Comparison of ENCODE assay signal across 1 cellular context in the genomic region with DNA sequence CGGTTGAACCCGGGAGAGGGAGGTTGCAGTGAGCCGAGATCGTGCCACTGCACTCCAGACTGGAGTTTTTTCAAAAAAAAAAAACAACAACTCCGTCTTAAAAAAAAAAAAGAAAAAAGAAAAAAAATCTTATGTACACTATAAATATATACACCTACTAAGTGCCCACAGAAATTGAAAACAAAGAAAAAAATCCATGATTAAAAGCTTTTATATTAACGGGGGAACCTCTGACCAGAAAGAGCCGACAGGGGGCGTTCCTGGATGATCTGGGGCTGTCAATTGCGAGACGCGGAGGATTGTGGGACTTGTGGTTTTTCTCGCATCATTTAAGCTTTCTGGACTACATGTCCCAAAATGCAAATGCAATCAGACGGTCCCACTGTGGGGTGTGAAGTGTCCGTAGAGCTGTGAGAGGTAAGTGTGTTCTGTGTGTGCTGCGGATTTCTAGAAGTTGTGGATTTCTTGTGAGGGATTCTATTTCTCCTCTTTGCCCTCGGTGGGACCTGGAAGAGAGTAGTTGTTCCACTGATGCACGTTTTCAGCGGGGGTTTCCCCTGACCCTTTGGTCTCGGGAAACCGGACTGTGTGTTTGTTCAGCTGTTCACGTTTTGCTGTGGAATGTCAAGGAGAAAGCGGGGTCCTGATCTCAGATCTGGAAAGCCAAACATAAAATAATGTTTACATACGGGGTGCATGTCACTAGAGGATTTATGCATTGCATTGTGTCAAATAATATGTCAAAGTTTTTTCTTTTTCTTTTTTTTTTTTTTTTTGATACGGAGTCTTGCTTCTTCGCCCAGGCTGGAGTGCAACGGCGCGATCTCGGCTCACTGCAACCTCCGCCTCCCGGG.
TF ChIP-seq lines count a peak whose summit lies in the region.

A gene with protein sequence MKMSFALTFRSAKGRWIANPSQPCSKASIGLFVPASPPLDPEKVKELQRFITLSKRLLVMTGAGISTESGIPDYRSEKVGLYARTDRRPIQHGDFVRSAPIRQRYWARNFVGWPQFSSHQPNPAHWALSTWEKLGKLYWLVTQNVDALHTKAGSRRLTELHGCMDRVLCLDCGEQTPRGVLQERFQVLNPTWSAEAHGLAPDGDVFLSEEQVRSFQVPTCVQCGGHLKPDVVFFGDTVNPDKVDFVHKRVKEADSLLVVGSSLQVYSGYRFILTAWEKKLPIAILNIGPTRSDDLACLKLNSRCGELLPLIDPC (plus strand): TSS at position 360 of the 854 bp plus-strand sequence. CDS start 1,241 bp downstream, outside the sequence.

TF ChIP-seq in HepG2, 621 proteins besides CTCF, POLR2A, EP300 and RAD21 (continued from another document and continues in another):
- TF ChIP-seq, protein P1, sequence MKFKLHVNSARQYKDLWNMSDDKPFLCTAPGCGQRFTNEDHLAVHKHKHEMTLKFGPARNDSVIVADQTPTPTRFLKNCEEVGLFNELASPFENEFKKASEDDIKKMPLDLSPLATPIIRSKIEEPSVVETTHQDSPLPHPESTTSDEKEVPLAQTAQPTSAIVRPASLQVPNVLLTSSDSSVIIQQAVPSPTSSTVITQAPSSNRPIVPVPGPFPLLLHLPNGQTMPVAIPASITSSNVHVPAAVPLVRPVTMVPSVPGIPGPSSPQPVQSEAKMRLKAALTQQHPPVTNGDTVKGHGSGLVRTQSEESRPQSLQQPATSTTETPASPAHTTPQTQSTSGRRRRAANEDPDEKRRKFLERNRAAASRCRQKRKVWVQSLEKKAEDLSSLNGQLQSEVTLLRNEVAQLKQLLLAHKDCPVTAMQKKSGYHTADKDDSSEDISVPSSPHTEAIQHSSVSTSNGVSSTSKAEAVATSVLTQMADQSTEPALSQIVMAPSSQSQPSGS (CRISPR knock-in tag; IDR thresholded peaks at IDR 0.05) = peak; percentile 43; the same call in 1 of the 2 replicates
- TF ChIP-seq, protein P2, sequence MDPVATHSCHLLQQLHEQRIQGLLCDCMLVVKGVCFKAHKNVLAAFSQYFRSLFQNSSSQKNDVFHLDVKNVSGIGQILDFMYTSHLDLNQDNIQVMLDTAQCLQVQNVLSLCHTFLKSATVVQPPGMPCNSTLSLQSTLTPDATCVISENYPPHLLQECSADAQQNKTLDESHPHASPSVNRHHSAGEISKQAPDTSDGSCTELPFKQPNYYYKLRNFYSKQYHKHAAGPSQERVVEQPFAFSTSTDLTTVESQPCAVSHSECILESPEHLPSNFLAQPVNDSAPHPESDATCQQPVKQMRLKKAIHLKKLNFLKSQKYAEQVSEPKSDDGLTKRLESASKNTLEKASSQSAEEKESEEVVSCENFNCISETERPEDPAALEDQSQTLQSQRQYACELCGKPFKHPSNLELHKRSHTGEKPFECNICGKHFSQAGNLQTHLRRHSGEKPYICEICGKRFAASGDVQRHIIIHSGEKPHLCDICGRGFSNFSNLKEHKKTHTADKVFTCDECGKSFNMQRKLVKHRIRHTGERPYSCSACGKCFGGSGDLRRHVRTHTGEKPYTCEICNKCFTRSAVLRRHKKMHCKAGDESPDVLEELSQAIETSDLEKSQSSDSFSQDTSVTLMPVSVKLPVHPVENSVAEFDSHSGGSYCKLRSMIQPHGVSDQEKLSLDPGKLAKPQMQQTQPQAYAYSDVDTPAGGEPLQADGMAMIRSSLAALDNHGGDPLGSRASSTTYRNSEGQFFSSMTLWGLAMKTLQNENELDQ (CRISPR knock-in tag; IDR thresholded peaks at IDR 0.05; ENCODE audit: borderline replicate concordance) = no peak
- TF ChIP-seq KDM5A (IDR thresholded peaks at IDR 0.05; ENCODE audit: borderline replicate concordance, low read length) = no peak
- no peak for TF ChIP-seq FOXP1 (IDR thresholded peaks at IDR 0.05)
- no peak for TF ChIP-seq FOXP1 (CRISPR knock-in tag; IDR thresholded peaks at IDR 0.05)
- no peak for TF ChIP-seq KLF6 (CRISPR knock-in tag; IDR thresholded peaks at IDR 0.05)
- TF ChIP-seq NCOA2 (CRISPR knock-in tag; IDR thresholded peaks at IDR 0.05) = 0 out of 2 replicates have a peak, but pooled peaks have one; percentile 34
- no peak for TF ChIP-seq ZFP1 (CRISPR knock-in tag; IDR thresholded peaks at IDR 0.05)
- peak; percentile 74 for TF ChIP-seq NR2C2 (CRISPR knock-in tag; IDR thresholded peaks at IDR 0.05; ENCODE audit: borderline replicate concordance)
- TF ChIP-seq FOSL2 (CRISPR knock-in tag; IDR thresholded peaks at IDR 0.05) = peak; percentile 40; the same call in 1 of the 2 replicates
- TF ChIP-seq NFIC (IDR thresholded peaks at IDR 0.05; ENCODE audit: low read length) = peak; percentile 61; the same call in 1 of the 2 replicates
- TF ChIP-seq, protein P3, sequence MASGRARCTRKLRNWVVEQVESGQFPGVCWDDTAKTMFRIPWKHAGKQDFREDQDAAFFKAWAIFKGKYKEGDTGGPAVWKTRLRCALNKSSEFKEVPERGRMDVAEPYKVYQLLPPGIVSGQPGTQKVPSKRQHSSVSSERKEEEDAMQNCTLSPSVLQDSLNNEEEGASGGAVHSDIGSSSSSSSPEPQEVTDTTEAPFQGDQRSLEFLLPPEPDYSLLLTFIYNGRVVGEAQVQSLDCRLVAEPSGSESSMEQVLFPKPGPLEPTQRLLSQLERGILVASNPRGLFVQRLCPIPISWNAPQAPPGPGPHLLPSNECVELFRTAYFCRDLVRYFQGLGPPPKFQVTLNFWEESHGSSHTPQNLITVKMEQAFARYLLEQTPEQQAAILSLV (CRISPR knock-in tag; IDR thresholded peaks at IDR 0.05; ENCODE audit: borderline replicate concordance) = 0 out of 2 replicates have a peak, but pooled peaks have one; percentile 45
- TF ChIP-seq, protein P4, sequence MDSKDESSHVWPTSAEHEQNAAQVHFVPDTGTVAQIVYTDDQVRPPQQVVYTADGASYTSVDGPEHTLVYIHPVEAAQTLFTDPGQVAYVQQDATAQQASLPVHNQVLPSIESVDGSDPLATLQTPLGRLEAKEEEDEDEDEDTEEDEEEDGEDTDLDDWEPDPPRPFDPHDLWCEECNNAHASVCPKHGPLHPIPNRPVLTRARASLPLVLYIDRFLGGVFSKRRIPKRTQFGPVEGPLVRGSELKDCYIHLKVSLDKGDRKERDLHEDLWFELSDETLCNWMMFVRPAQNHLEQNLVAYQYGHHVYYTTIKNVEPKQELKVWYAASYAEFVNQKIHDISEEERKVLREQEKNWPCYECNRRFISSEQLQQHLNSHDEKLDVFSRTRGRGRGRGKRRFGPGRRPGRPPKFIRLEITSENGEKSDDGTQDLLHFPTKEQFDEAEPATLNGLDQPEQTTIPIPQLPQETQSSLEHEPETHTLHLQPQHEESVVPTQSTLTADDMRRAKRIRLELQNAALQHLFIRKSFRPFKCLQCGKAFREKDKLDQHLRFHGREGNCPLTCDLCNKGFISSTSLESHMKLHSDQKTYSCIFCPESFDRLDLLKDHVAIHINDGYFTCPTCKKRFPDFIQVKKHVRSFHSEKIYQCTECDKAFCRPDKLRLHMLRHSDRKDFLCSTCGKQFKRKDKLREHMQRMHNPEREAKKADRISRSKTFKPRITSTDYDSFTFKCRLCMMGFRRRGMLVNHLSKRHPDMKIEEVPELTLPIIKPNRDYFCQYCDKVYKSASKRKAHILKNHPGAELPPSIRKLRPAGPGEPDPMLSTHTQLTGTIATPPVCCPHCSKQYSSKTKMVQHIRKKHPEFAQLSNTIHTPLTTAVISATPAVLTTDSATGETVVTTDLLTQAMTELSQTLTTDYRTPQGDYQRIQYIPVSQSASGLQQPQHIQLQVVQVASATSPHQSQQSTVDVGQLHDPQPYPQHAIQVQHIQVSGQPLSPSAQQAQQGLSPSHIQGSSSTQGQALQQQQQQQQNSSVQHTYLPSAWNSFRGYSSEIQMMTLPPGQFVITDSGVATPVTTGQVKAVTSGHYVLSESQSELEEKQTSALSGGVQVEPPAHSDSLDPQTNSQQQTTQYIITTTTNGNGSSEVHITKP (CRISPR knock-in tag; IDR thresholded peaks at IDR 0.05; ENCODE audit: low read depth) = peak; percentile 99
- no peak for TF ChIP-seq REL (CRISPR knock-in tag; conservative IDR thresholded peaks at IDR 0.05)
- TF ChIP-seq SKI (IDR thresholded peaks at IDR 0.05; ENCODE audit: partially characterized antibody) = peak; percentile 39
- TF ChIP-seq ZNF724P (CRISPR knock-in tag; IDR thresholded peaks at IDR 0.05; ENCODE audit: borderline replicate concordance) = no peak
- peak; percentile 60; the same call in 1 of the 2 replicates for TF ChIP-seq MED1 (CRISPR knock-in tag; IDR thresholded peaks at IDR 0.05)
- TF ChIP-seq HIVEP1 (CRISPR knock-in tag; IDR thresholded peaks at IDR 0.05) = 0 out of 2 replicates have a peak, but pooled peaks have one; percentile 41
- no peak for TF ChIP-seq FOXO1 (CRISPR knock-in tag; IDR thresholded peaks at IDR 0.05)
- TF ChIP-seq ZKSCAN5 (CRISPR knock-in tag; IDR thresholded peaks at IDR 0.05) = no peak
- TF ChIP-seq KLF13 (CRISPR knock-in tag; IDR thresholded peaks at IDR 0.05) = no peak
- TF ChIP-seq, protein P5, sequence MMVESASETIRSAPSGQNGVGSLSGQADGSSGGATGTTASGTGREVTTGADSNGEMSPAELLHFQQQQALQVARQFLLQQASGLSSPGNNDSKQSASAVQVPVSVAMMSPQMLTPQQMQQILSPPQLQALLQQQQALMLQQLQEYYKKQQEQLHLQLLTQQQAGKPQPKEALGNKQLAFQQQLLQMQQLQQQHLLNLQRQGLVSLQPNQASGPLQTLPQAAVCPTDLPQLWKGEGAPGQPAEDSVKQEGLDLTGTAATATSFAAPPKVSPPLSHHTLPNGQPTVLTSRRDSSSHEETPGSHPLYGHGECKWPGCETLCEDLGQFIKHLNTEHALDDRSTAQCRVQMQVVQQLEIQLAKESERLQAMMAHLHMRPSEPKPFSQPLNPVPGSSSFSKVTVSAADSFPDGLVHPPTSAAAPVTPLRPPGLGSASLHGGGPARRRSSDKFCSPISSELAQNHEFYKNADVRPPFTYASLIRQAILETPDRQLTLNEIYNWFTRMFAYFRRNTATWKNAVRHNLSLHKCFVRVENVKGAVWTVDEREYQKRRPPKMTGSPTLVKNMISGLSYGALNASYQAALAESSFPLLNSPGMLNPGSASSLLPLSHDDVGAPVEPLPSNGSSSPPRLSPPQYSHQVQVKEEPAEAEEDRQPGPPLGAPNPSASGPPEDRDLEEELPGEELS (CRISPR knock-in tag; IDR thresholded peaks at IDR 0.05) = no peak
- TF ChIP-seq ZNF205 (CRISPR knock-in tag; IDR thresholded peaks at IDR 0.05) = no peak
- TF ChIP-seq SPEN (CRISPR knock-in tag; IDR thresholded peaks at IDR 0.05; ENCODE audit: low read depth) = 0 out of 2 replicates have a peak, but pooled peaks have one; percentile 24
- peak; percentile 52; the same call in 1 of the 2 replicates for TF ChIP-seq BORCS8-MEF2B (CRISPR knock-in tag; IDR thresholded peaks at IDR 0.05)
- no peak for TF ChIP-seq XBP1 (CRISPR knock-in tag; IDR thresholded peaks at IDR 0.05)
- peak; percentile 66; the same call in 1 of the 2 replicates for TF ChIP-seq ZNF350 (CRISPR knock-in tag; IDR thresholded peaks at IDR 0.05; ENCODE audit: borderline replicate concordance, low read depth)
- peak; percentile 35; the same call in 1 of the 2 replicates for TF ChIP-seq SMC3 (IDR thresholded peaks at IDR 0.05; ENCODE audit: low read length)
- no peak for TF ChIP-seq ZNF619 (CRISPR knock-in tag; IDR thresholded peaks at IDR 0.05)
- peak; percentile 56 for TF ChIP-seq ERF (CRISPR knock-in tag; IDR thresholded peaks at IDR 0.05)
- TF ChIP-seq CREB1 (IDR thresholded peaks at IDR 0.05) = peak; percentile 9; the same call in 1 of the 2 replicates
- peak; percentile 86 for TF ChIP-seq CREB1 (CRISPR knock-in tag; IDR thresholded peaks at IDR 0.05)
- TF ChIP-seq NR2F1 (CRISPR knock-in tag; IDR thresholded peaks at IDR 0.05) = peak in 1 of 2 experiments; percentile 73; a peak in 2 of 4 replicates
- TF ChIP-seq SP4 (CRISPR knock-in tag; IDR thresholded peaks at IDR 0.05) = peak; percentile 59
- TF ChIP-seq CEBPG (CRISPR knock-in tag; IDR thresholded peaks at IDR 0.05) = peak; percentile 46; the same call in 1 of the 2 replicates
- TF ChIP-seq, protein P6, sequence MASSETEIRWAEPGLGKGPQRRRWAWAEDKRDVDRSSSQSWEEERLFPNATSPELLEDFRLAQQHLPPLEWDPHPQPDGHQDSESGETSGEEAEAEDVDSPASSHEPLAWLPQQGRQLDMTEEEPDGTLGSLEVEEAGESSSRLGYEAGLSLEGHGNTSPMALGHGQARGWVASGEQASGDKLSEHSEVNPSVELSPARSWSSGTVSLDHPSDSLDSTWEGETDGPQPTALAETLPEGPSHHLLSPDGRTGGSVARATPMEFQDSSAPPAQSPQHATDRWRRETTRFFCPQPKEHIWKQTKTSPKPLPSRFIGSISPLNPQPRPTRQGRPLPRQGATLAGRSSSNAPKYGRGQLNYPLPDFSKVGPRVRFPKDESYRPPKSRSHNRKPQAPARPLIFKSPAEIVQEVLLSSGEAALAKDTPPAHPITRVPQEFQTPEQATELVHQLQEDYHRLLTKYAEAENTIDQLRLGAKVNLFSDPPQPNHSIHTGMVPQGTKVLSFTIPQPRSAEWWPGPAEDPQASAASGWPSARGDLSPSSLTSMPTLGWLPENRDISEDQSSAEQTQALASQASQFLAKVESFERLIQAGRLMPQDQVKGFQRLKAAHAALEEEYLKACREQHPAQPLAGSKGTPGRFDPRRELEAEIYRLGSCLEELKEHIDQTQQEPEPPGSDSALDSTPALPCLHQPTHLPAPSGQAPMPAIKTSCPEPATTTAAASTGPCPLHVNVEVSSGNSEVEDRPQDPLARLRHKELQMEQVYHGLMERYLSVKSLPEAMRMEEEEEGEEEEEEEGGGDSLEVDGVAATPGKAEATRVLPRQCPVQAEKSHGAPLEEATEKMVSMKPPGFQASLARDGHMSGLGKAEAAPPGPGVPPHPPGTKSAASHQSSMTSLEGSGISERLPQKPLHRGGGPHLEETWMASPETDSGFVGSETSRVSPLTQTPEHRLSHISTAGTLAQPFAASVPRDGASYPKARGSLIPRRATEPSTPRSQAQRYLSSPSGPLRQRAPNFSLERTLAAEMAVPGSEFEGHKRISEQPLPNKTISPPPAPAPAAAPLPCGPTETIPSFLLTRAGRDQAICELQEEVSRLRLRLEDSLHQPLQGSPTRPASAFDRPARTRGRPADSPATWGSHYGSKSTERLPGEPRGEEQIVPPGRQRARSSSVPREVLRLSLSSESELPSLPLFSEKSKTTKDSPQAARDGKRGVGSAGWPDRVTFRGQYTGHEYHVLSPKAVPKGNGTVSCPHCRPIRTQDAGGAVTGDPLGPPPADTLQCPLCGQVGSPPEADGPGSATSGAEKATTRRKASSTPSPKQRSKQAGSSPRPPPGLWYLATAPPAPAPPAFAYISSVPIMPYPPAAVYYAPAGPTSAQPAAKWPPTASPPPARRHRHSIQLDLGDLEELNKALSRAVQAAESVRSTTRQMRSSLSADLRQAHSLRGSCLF (CRISPR knock-in tag; IDR thresholded peaks at IDR 0.05; ENCODE audit: borderline replicate concordance) = no peak
- TF ChIP-seq ZNF614 (CRISPR knock-in tag; IDR thresholded peaks at IDR 0.05; ENCODE audit: borderline replicate concordance) = no peak
- peak; percentile 86 for TF ChIP-seq ZKSCAN1 (IDR thresholded peaks at IDR 0.05; ENCODE audit: low read length)
